Comparison of ENCODE assay signal across 1 cellular context in the genomic region with DNA sequence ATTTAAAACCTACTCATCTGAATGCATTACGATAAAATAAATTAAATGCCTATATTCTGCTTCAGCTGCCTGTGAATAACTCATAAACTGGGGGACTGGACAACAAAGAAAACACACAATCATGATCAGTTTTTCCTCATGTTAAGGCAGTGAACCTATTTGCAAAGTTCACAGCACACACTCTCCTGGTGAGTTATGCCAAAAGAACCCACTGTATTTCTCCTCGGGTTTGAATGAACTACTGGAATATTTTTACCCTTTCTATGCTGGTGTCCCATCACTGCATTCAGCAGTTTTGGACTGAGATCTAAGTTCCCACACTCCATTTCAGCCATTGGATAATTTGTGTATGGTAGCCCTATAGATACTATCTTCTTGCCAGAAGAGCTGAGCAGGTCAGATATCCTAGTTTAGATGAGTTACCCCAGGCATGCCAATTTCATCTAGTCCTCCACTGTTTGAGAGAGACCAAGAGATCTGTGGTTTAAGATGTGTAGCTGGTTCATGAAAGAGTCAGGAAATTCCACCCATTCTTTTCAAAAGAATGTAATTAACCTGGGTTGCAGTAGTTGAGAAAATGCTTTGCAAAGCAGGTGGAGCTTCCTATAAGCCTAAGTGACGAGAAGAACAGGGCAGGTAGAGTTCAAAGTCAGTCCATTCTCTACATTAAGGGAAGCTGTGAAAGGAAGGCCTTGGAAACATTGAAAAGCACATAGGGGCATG.
TF ChIP-seq lines count a peak whose summit lies in the region.

No MANE protein-coding gene starts in this region.

TF ChIP-seq in IMR-90, 13 proteins besides CTCF, POLR2A, EP300 and RAD21:
- TF ChIP-seq SMC3 (IDR thresholded peaks at IDR 0.05; ENCODE audit: low read depth, low read length), result no peak
- no peak for TF ChIP-seq MXI1 (IDR thresholded peaks at IDR 0.05; ENCODE audit: borderline replicate concordance, low read depth, low read length)
- TF ChIP-seq, protein P1, sequence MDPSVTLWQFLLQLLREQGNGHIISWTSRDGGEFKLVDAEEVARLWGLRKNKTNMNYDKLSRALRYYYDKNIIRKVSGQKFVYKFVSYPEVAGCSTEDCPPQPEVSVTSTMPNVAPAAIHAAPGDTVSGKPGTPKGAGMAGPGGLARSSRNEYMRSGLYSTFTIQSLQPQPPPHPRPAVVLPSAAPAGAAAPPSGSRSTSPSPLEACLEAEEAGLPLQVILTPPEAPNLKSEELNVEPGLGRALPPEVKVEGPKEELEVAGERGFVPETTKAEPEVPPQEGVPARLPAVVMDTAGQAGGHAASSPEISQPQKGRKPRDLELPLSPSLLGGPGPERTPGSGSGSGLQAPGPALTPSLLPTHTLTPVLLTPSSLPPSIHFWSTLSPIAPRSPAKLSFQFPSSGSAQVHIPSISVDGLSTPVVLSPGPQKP (IDR thresholded peaks at IDR 0.05; ENCODE audit: borderline replicate concordance, low read depth, low read length), result no peak
